14 cellular contexts compared by ENCODE assay signal in the genomic region with DNA sequence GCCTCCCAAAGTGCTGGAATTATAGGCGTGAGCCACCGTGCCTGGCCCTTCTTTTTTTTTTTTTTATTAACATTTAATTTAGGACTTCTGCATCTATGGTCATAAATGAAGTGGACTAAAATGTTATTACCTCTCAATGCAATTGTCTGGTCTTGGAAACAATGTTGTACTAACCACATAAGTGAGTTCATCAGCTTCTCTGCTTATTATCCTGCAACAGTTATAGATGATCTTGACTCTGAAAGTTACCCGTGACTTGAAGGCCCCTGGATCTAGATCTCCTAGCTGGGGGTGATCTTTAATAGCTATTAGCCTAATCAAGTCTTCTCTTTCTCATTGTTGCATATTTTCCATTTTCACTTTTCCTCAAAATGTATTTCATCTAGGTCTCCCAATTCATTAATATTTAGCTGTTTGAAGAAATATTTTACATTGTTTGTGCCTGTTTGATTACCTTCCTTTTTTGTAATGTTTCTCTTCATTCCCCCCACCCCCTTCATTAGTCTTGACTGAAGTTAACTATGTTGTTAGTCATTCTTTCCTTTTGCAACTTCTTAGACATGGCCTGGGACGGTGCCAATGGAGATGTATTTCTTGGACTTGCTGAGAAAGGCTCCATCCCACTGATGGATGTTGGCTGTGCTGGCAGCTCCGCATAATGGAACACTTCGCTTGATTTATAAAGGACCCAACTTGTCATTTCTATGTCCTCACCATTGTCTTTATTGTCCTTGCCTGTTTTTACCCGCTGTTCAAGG.
DNase-seq lines count a peak whose midpoint lies in the region; ATAC-seq, FAIRE-seq and TF ChIP-seq lines count a peak whose summit lies in the region.
"Had no signal": no experiment of that assay in that cellular context is flagged by ENCODE, and none has a peak within 500 bp of the region (broad histone marks: within the 10 kb centered on the region; RNA-seq: fewer than 3 reads in every experiment).

No MANE protein-coding gene starts in this region.

- no peak overlapping the region for H4K8ac ChIP-seq in H1 (ENCODE audit: extremely low read depth, insufficient read depth, low read length)

- no peak overlapping the region for H3K23ac ChIP-seq in H1 (ENCODE audit: insufficient read length)

- no peak overlapping the region for H3K4me2 ChIP-seq in H1 (ENCODE audit: insufficient read depth in 1 of 2, low read depth in 2 of 2, low read length in 2 of 2)

- H3K23me2 ChIP-seq in H1 (ENCODE audit: low read depth, low read length) = no peaks in the 10 kb centered on the region

- H3K4me3 Mint-ChIP-seq in activated naive CD8-positive, alpha-beta T cell treated with anti-CD3 and anti-CD28 coated beads, Interleukin-2, amount 10 ng/mL, durations not matched to agents 7 days and 5 days = no peak overlapping the region
- H3K4me3 Mint-ChIP-seq in activated naive CD8-positive, alpha-beta T cell treated with anti-CD3 and anti-CD28 coated beads for 36 hours = no peak overlapping the region
- H3K4me3 Mint-ChIP-seq in progenitor cell of endocrine pancreas (ENCODE audit: low read depth) = no peak overlapping the region
- H3K4me3 Mint-ChIP-seq in nephron progenitor cell = no peak overlapping the region
- H3K4me3 Mint-ChIP-seq: T-helper 1 cell treated with Interleukin-12 subunit alpha and Interleukin-12 subunit beta and Interleukin-4 antibody, amounts not matched to agents 30 μg/mL and 1 μg/mL, for 36 hours had no signal

- peaks cover 44% of the 10 kb centered on the region for H3K4me1 Mint-ChIP-seq in activated naive CD8-positive, alpha-beta T cell treated with anti-CD3 and anti-CD28 coated beads, Interleukin-2, amount 10 ng/mL, durations not matched to agents 7 days and 5 days
- H3K4me1 Mint-ChIP-seq in activated naive CD8-positive, alpha-beta T cell treated with anti-CD3 and anti-CD28 coated beads for 36 hours = peaks cover 23% of the 10 kb centered on the region
- H3K4me1 Mint-ChIP-seq in progenitor cell of endocrine pancreas (ENCODE audit: low read depth) (no peaks in the 10 kb centered on the region), nephron progenitor cell (peaks cover 18% of the 10 kb centered on the region)

- no peak for ATAC-seq in activated naive CD8-positive, alpha-beta T cell treated with anti-CD3 and anti-CD28 coated beads, Interleukin-2, amount 10 ng/mL, durations not matched to agents 7 days and 5 days (ENCODE audit: low read depth)
- ATAC-seq: HCT116 had no signal

- TF ChIP-seq EP300 in H1 (IDR thresholded peaks at IDR 0.05; ENCODE audit: borderline replicate concordance in 1 of 2, low read depth in 2 of 2, low read length in 2 of 2) = no peak

- no peak for DNase-seq in activated naive CD8-positive, alpha-beta T cell treated with anti-CD3 and anti-CD28 coated beads, Interleukin-2, amount 10 ng/mL, durations not matched to agents 7 days and 5 days
- no peak for DNase-seq in activated naive CD8-positive, alpha-beta T cell treated with anti-CD3 and anti-CD28 coated beads for 36 hours
- no peak for DNase-seq in H1 (ENCODE audit: low read depth in 1 of 2, low spot score in 2 of 2)
- peak; percentile 72 for DNase-seq in kidney tubule cell (ENCODE audit: low spot score)
- DNase-seq in urothelium cell line (ENCODE audit: low spot score) = peak; percentile 20
- no peak for DNase-seq in NCI-H2107 (lab: John Stamatoyannopoulos, UW)
- no peak for DNase-seq in progenitor cell of endocrine pancreas (ENCODE audit: low spot score, unreplicated experiment)
- DNase-seq in nephron progenitor cell = no peak
- DNase-seq: NCI-H1092 treated with DMSO at 0.1 percent for 48 hours had no signal

- no peak overlapping the region for H3K56ac ChIP-seq in H1 (replicated peaks; ENCODE audit: insufficient read length, low read depth, low read length)

- H3K36me3 ChIP-seq in H1 (ENCODE audit: control insufficient read depth in 2 of 4, insufficient read depth in 4 of 4, low read length in 3 of 4) = no peaks in the 10 kb centered on the region

- no peak overlapping the region for H3K9ac ChIP-seq in H1 (replicated peaks in 1 of 4; ENCODE audit: extremely low read depth in 1 of 4, low read depth in 3 of 4, low read length in 3 of 4)
- H3K9ac ChIP-seq: parathyroid adenoma had no signal

- H3K27ac ChIP-seq in H1 (ENCODE audit: low read depth, low read length) = no peak overlapping the region
- H3K27ac ChIP-seq: parathyroid adenoma had no signal

- TF ChIP-seq RAD21 in H1 (IDR thresholded peaks at IDR 0.05 in 1 of 2, conservative IDR thresholded peaks at IDR 0.05 in 1 of 2; ENCODE audit: low read depth in 2 of 2, low read length in 2 of 2) = no peak

- H3K79me2 ChIP-seq in H1 (ENCODE audit: control insufficient read depth in 1 of 2, insufficient read depth in 2 of 2, low read length in 2 of 2) = no peaks in the 10 kb centered on the region
- H3K79me2 ChIP-seq: parathyroid adenoma had no signal

- H2BK5ac ChIP-seq in H1 (ENCODE audit: low read depth, low read length) = no peak overlapping the region

- H3K27me3 Mint-ChIP-seq in activated naive CD8-positive, alpha-beta T cell treated with anti-CD3 and anti-CD28 coated beads, Interleukin-2, amount 10 ng/mL, durations not matched to agents 7 days and 5 days = no peaks in the 10 kb centered on the region
- H3K27me3 Mint-ChIP-seq in activated naive CD8-positive, alpha-beta T cell treated with anti-CD3 and anti-CD28 coated beads for 36 hours = no peaks in the 10 kb centered on the region
- no peaks in the 10 kb centered on the region for H3K27me3 Mint-ChIP-seq in progenitor cell of endocrine pancreas
- H3K27me3 Mint-ChIP-seq in nephron progenitor cell (ENCODE audit: low read depth, poor library complexity) = no peaks in the 10 kb centered on the region

- H3K18ac ChIP-seq in H1 (ENCODE audit: extremely low read depth, low read length) = no peak overlapping the region

- 89% methylated on average over 6 of the region's 7 CpGs; no CpG with 5 or more reads in 1 of the 2 experiments for WGBS in H1 (ENCODE audit: extremely low coverage in 1 of 2, insufficient coverage in 1 of 2, insufficient read length in 1 of 2, insufficient replicate concordance in 2 of 2, low coverage in 1 of 2, low lambda C conversion rate in 2 of 2, missing lambda C conversion rate in 1 of 2), 2 experiments

- no peak overlapping the region for H2BK120ac ChIP-seq in H1 (replicated peaks; ENCODE audit: low read depth, low read length)

- FAIRE-seq in H1 (lab: Jason Lieb, UNC) (no peak), urothelium cell line (lab: Jason Lieb, UNC) (no peak)
- FAIRE-seq: A204.1, islet of Langerhans had no signal

- H3K9me3 ChIP-seq in H1 (ENCODE audit: insufficient read depth in 2 of 2, low read depth in 1 of 2, low read length in 1 of 2) = peaks cover 0 to 5% of the 10 kb centered on the region in 2 experiments; a peak in 1 of 4 replicates

- no peak overlapping the region for H2AFZ ChIP-seq in H1 (ENCODE audit: low read length)
- H2AFZ ChIP-seq: parathyroid adenoma had no signal

- no peak overlapping the region for H3K4ac ChIP-seq in H1 (replicated peaks; ENCODE audit: insufficient read length, low read depth, low read length)

- peaks cover 0 to 16% (median 10%) of the 10 kb centered on the region in 4 experiments; a peak in 4 of 7 replicates for H3K4me1 ChIP-seq in H1 (replicated peaks in 1 of 4; ENCODE audit: control insufficient read depth in 3 of 4, insufficient read depth in 4 of 4, low read length in 3 of 4)
- H3K4me1 ChIP-seq: parathyroid adenoma had no signal

- peak overlapping the region; percentile 65; the same call in 1 of the 2 replicates for H2BK12ac ChIP-seq in H1 (ENCODE audit: low read depth, low read length)

- no peak for TF ChIP-seq POLR2A in H1 (IDR thresholded peaks at IDR 0.05; ENCODE audit: control extremely low read depth in 1 of 2, low read depth in 2 of 2, low read length in 2 of 2)

- 0 out of 2 replicates have a peak overlapping the region, but pooled peaks have one; percentile 87 for H2BK20ac ChIP-seq in H1 (ENCODE audit: low read length)

- TF ChIP-seq CTCF in H1 (IDR thresholded peaks at IDR 0.05; ENCODE audit: control extremely low read depth in 1 of 3, insufficient read depth in 1 of 3, low read depth in 1 of 3, low read length in 3 of 3) (no peak), progenitor cell of endocrine pancreas (IDR thresholded peaks at IDR 0.05; ENCODE audit: unreplicated experiment) (no peak), nephron progenitor cell (IDR thresholded peaks at IDR 0.05) (no peak)

- H3K14ac ChIP-seq in H1 (ENCODE audit: insufficient read length) = no peak overlapping the region

- H4K5ac ChIP-seq in H1 (ENCODE audit: insufficient read length, low read depth, low read length) = no peak overlapping the region

- H4K91ac ChIP-seq in H1 (replicated peaks; ENCODE audit: insufficient read length, low read length) = no peak overlapping the region

- no peaks in the 10 kb centered on the region for H4K20me1 ChIP-seq in H1 (replicated peaks in 1 of 2; ENCODE audit: control insufficient read depth in 1 of 2, insufficient read depth in 2 of 2, low read length in 2 of 2)

- no peaks in the 10 kb centered on the region for H3K79me1 ChIP-seq in H1 (ENCODE audit: low read depth, low read length)

- no peaks in the 10 kb centered on the region for H3K27me3 ChIP-seq in H1 (replicated peaks in 1 of 4; ENCODE audit: control insufficient read depth in 3 of 4, extremely low read depth in 1 of 4, insufficient read depth in 3 of 4, low read length in 3 of 4)

- peaks cover 6% of the 10 kb centered on the region for H3K9me3 Mint-ChIP-seq in activated naive CD8-positive, alpha-beta T cell treated with anti-CD3 and anti-CD28 coated beads, Interleukin-2, amount 10 ng/mL, durations not matched to agents 7 days and 5 days
- no peaks in the 10 kb centered on the region for H3K9me3 Mint-ChIP-seq in activated naive CD8-positive, alpha-beta T cell treated with anti-CD3 and anti-CD28 coated beads for 36 hours
- H3K9me3 Mint-ChIP-seq in progenitor cell of endocrine pancreas (ENCODE audit: low read depth) = no peaks in the 10 kb centered on the region
- H3K9me3 Mint-ChIP-seq in nephron progenitor cell = peaks cover 8% of the 10 kb centered on the region

- no peak overlapping the region for H2BK15ac ChIP-seq in H1 (ENCODE audit: low read length)

- no peak overlapping the region for H3K4me3 ChIP-seq in H1 (ENCODE audit: extremely low read depth in 1 of 4, insufficient read depth in 2 of 4, low read depth in 3 of 4, low read length in 4 of 4)

- peaks cover 19% of the 10 kb centered on the region for H3K36me3 Mint-ChIP-seq in activated naive CD8-positive, alpha-beta T cell treated with anti-CD3 and anti-CD28 coated beads, Interleukin-2, amount 10 ng/mL, durations not matched to agents 7 days and 5 days
- peaks cover 25% of the 10 kb centered on the region for H3K36me3 Mint-ChIP-seq in activated naive CD8-positive, alpha-beta T cell treated with anti-CD3 and anti-CD28 coated beads for 36 hours
- H3K36me3 Mint-ChIP-seq in progenitor cell of endocrine pancreas (ENCODE audit: insufficient read depth) = peaks cover 2% of the 10 kb centered on the region
- peaks cover 18% of the 10 kb centered on the region for H3K36me3 Mint-ChIP-seq in nephron progenitor cell (ENCODE audit: low read depth)

- POLR2A ChIA-PET in activated naive CD8-positive, alpha-beta T cell treated with anti-CD3 and anti-CD28 coated beads, Interleukin-2, amount 10 ng/mL, durations not matched to agents 7 days and 5 days (lab: Charles Lee) = no interaction called here
- POLR2A ChIA-PET in H1 (lab: Charles Lee; ENCODE audit: partially characterized antibody) = interaction anchor here (0.6 kb wide), 1 partner anchor 13 kb away, joined by 5 read pairs; no protein-coding TSS in a partner anchor

- CTCF ChIA-PET in H1 (lab: Charles Lee; ENCODE audit: partially characterized antibody) = interaction anchor here (1.4 kb wide), 1 partner anchor 68 kb away, joined by 3 read pairs; no protein-coding TSS in a partner anchor

- H3K27ac Mint-ChIP-seq in activated naive CD8-positive, alpha-beta T cell treated with anti-CD3 and anti-CD28 coated beads, Interleukin-2, amount 10 ng/mL, durations not matched to agents 7 days and 5 days = peak overlapping the region; percentile 18
- H3K27ac Mint-ChIP-seq in activated naive CD8-positive, alpha-beta T cell treated with anti-CD3 and anti-CD28 coated beads for 36 hours = no peak overlapping the region
- H3K27ac Mint-ChIP-seq in progenitor cell of endocrine pancreas (no peak overlapping the region), nephron progenitor cell (no peak overlapping the region)
- H3K27ac Mint-ChIP-seq: T-helper 1 cell treated with Interleukin-12 subunit alpha and Interleukin-12 subunit beta and Interleukin-4 antibody, amounts not matched to agents 30 μg/mL and 1 μg/mL, for 36 hours had no signal

- peak overlapping the region; percentile 84; the same call in 1 of the 2 replicates for H2AK5ac ChIP-seq in H1 (ENCODE audit: low read depth, low read length)

Comparison
In these comparisons a context has a peak if more than half of its experiments do, and no peak if none do; other contexts are left out.
1. DNase-seq: peak in kidney tubule cell (single experiment) and urothelium cell line (single experiment); none in activated naive CD8-positive, alpha-beta T cell treated with anti-CD3 and anti-CD28 coated beads, Interleukin-2, amount 10 ng/mL, durations not matched to agents 7 days and 5 days (single experiment), activated naive CD8-positive, alpha-beta T cell treated with anti-CD3 and anti-CD28 coated beads for 36 hours (single experiment), H1 (0 of 2), NCI-H2107 (single experiment), progenitor cell of endocrine pancreas (single experiment) and nephron progenitor cell (single experiment).